In genomic region chr22:50445071-50445879, GRCh38 we compare ENCODE assay signal across 10 cellular contexts. TPM values are rescaled to one million over a fixed set of nuclear protein-coding genes. Genes with fewer than 3 reads are reported as not detected.
DNase-seq lines count a peak whose midpoint lies in the region; ATAC-seq and TF ChIP-seq lines count a peak whose summit lies in the region.
"Had no signal": no experiment of that assay in that cellular context is flagged by ENCODE, and none has a peak within 500 bp of the region (broad histone marks: within the 10 kb centered on the region; RNA-seq: fewer than 3 reads in every experiment).

No MANE protein-coding gene starts in this region.

- no peaks in the 10 kb centered on the region for H3K27me3 ChIP-seq in Karpas-422 (ENCODE audit: low read length)

- H3K9me3 ChIP-seq in Karpas-422 (ENCODE audit: low read length): no peaks in the 10 kb centered on the region

- ATAC-seq in natural killer cell: peak; percentile 61 to 71 (median 63)
- ATAC-seq in GM18870 (IDR thresholded peaks at IDR 0.05; ENCODE audit: unreplicated experiment): no peak

- peaks cover 6% of the 10 kb centered on the region; the same call in 1 of the 2 replicates for H3K36me3 ChIP-seq in Karpas-422 (ENCODE audit: insufficient read depth, low read length)

- intact Hi-C loops in CD14-positive monocyte (cut with micrococcal nuclease): no loop called here
- intact Hi-C loops in natural killer cell (cut with micrococcal nuclease): no loop called here
- intact Hi-C loops in activated T-helper 2 cell treated with anti-CD3 and anti-CD28 coated beads, Interferon-gamma antibody, Interleukin-2, Interleukin-4, amounts not matched to agents 10 μg/mL and 5 μg/mL and 100 μg/mL, durations not matched to agents 14 hours and 24 hours and 36 hours (cut with micrococcal nuclease): no loop called here

- H3K4me3 Mint-ChIP-seq in CD14-positive monocyte (no peak overlapping the region), natural killer cell (peak overlapping the region; percentile 71)
- H3K4me3 Mint-ChIP-seq in activated T-helper 2 cell treated with anti-CD3 and anti-CD28 coated beads, Interferon-gamma antibody, Interleukin-2, Interleukin-4, amounts not matched to agents 10 μg/mL and 5 μg/mL and 100 μg/mL, durations not matched to agents 14 hours and 24 hours and 36 hours (ENCODE audit: low read depth): no peak overlapping the region

- no peaks in the 10 kb centered on the region for H3K79me2 ChIP-seq in Karpas-422 (ENCODE audit: low read length)
- H3K79me2 ChIP-seq: parathyroid adenoma had no signal

- no peak overlapping the region for H2AFZ ChIP-seq in Karpas-422 (ENCODE audit: low read length)
- H2AFZ ChIP-seq: parathyroid adenoma had no signal

- H3K9ac ChIP-seq in Karpas-422 (ENCODE audit: low read length): no peak overlapping the region
- H3K9ac ChIP-seq: parathyroid adenoma had no signal

- H3K4me2 ChIP-seq in Karpas-422 (ENCODE audit: low read depth, low read length, poor library complexity, severe bottlenecking): no peak overlapping the region

- H3K27me3 Mint-ChIP-seq in CD14-positive monocyte (ENCODE audit: low read depth in 3 of 3) (peaks cover 0 to 3% (median 0%) of the 10 kb centered on the region in 3 donors), natural killer cell (ENCODE audit: low read depth in 2 of 2) (no peaks in the 10 kb centered on the region)
- H3K27me3 Mint-ChIP-seq in activated T-helper 2 cell treated with anti-CD3 and anti-CD28 coated beads, Interferon-gamma antibody, Interleukin-2, Interleukin-4, amounts not matched to agents 10 μg/mL and 5 μg/mL and 100 μg/mL, durations not matched to agents 14 hours and 24 hours and 36 hours (ENCODE audit: low read depth): no peaks in the 10 kb centered on the region

- H3K4me1 Mint-ChIP-seq in CD14-positive monocyte: peaks cover 5% of the 10 kb centered on the region
- H3K4me1 Mint-ChIP-seq in natural killer cell: peaks cover 41 to 54% of the 10 kb centered on the region in 2 donors
- H3K4me1 Mint-ChIP-seq in activated T-helper 2 cell treated with anti-CD3 and anti-CD28 coated beads, Interferon-gamma antibody, Interleukin-2, Interleukin-4, amounts not matched to agents 10 μg/mL and 5 μg/mL and 100 μg/mL, durations not matched to agents 14 hours and 24 hours and 36 hours (ENCODE audit: low read depth): no peaks in the 10 kb centered on the region

- DNase-seq in CD14-positive monocyte (ENCODE audit: low spot score) (no peak), Karpas-422 (peak; percentile 54), natural killer cell (peak; percentile 43), HK-2 (ENCODE audit: unreplicated experiment) (no peak), NCI-H2029 treated with DMSO at 0.1 percent for 48 hours (lab: John Stamatoyannopoulos, UW) (no peak)
- DNase-seq in activated T-helper 2 cell treated with anti-CD3 and anti-CD28 coated beads, Interferon-gamma antibody, Interleukin-2, Interleukin-4, amounts not matched to agents 10 μg/mL and 5 μg/mL and 100 μg/mL, durations not matched to agents 14 hours and 24 hours and 36 hours (ENCODE audit: low spot score): no peak
- DNase-seq: GF-D8 had no signal

- H3K9me3 Mint-ChIP-seq in CD14-positive monocyte (no peaks in the 10 kb centered on the region), natural killer cell (no peaks in the 10 kb centered on the region)
- H3K9me3 Mint-ChIP-seq in activated T-helper 2 cell treated with anti-CD3 and anti-CD28 coated beads, Interferon-gamma antibody, Interleukin-2, Interleukin-4, amounts not matched to agents 10 μg/mL and 5 μg/mL and 100 μg/mL, durations not matched to agents 14 hours and 24 hours and 36 hours: no peaks in the 10 kb centered on the region

- H3K27ac Mint-ChIP-seq in CD14-positive monocyte (peak overlapping the region in 4 of 7 donors; percentile 8 to 50 (median 42)), natural killer cell (peak overlapping the region; percentile 85 to 90)
- no peak overlapping the region for H3K27ac Mint-ChIP-seq in activated T-helper 2 cell treated with anti-CD3 and anti-CD28 coated beads, Interferon-gamma antibody, Interleukin-2, Interleukin-4, amounts not matched to agents 10 μg/mL and 5 μg/mL and 100 μg/mL, durations not matched to agents 14 hours and 24 hours and 36 hours

- H3K4me3 ChIP-seq in Karpas-422 (ENCODE audit: low read length): no peak overlapping the region

- TF ChIP-seq CTCF in CD14-positive monocyte (IDR thresholded peaks at IDR 0.05) (no peak), natural killer cell (IDR thresholded peaks at IDR 0.05) (no peak)

- no peaks in the 10 kb centered on the region for H3K9me2 ChIP-seq in Karpas-422 (replicated peaks; ENCODE audit: insufficient read depth, low read length)

- peaks cover 6% of the 10 kb centered on the region; the same call in 1 of the 2 replicates for H4K20me1 ChIP-seq in Karpas-422 (ENCODE audit: insufficient read depth, low read depth, low read length)

- H3K4me1 ChIP-seq in Karpas-422 (ENCODE audit: low read length): peaks cover 17% of the 10 kb centered on the region
- H3K4me1 ChIP-seq: parathyroid adenoma had no signal

- H3K27ac ChIP-seq in Karpas-422 (ENCODE audit: low read length): no peak overlapping the region; the same call in 1 of the 2 replicates
- H3K27ac ChIP-seq in angular gyrus (ENCODE audit: low read depth, low read length): peak overlapping the region; percentile 48
- H3K27ac ChIP-seq: parathyroid adenoma had no signal

- H3K36me3 Mint-ChIP-seq in CD14-positive monocyte (peaks cover 43 to 70% of the 10 kb centered on the region in 2 donors), natural killer cell (peaks cover 7% of the 10 kb centered on the region)
- H3K36me3 Mint-ChIP-seq in activated T-helper 2 cell treated with anti-CD3 and anti-CD28 coated beads, Interferon-gamma antibody, Interleukin-2, Interleukin-4, amounts not matched to agents 10 μg/mL and 5 μg/mL and 100 μg/mL, durations not matched to agents 14 hours and 24 hours and 36 hours (ENCODE audit: low read depth): peaks cover 36% of the 10 kb centered on the region

RNA-seq across cellular contexts. Expression of gene SBF1, which starts 29.6 kb away (rescaled TPM):
- polyA plus RNA-seq in CD14-positive monocyte: 1 to 10 TPM; 4.0 to 6.2 TPM
- total RNA-seq in Karpas-422 (2014; rRNA removed; shearing (Covaris generic); ENCODE audit: low replicate concordance): 33.5 and 91.5 TPM in 2 replicates
- 100 to 1,000 TPM; 235 to 284 (median 242) TPM for total RNA-seq in natural killer cell
- total RNA-seq in activated T-helper 2 cell treated with anti-CD3 and anti-CD28 coated beads, Interferon-gamma antibody, Interleukin-2, Interleukin-4, amounts not matched to agents 10 μg/mL and 5 μg/mL and 100 μg/mL, durations not matched to agents 14 hours and 24 hours and 36 hours: 102 and 106 TPM in 2 replicates

RNA-seq across cellular contexts. Expression of gene ADM2, which starts 36.1 kb away (rescaled TPM):
- polyA plus RNA-seq in CD14-positive monocyte: not detected
- 0.79 and 1.4 TPM in 2 replicates for total RNA-seq in Karpas-422 (2014; rRNA removed; shearing (Covaris generic); ENCODE audit: low replicate concordance)
- total RNA-seq in natural killer cell: 1 to 10 TPM in 2 of 3 donors, under 1 TPM in 1; 0.26 to 2.5 (median 1.5) TPM
- 2.2 and 2.9 TPM in 2 replicates for total RNA-seq in activated T-helper 2 cell treated with anti-CD3 and anti-CD28 coated beads, Interferon-gamma antibody, Interleukin-2, Interleukin-4, amounts not matched to agents 10 μg/mL and 5 μg/mL and 100 μg/mL, durations not matched to agents 14 hours and 24 hours and 36 hours

RNA-seq across cellular contexts. Expression of gene MIOX, which starts 41.4 kb away (rescaled TPM):
- not detected for polyA plus RNA-seq in CD14-positive monocyte
- 0.93 and 3.9 TPM in 2 replicates for total RNA-seq in Karpas-422 (2014; rRNA removed; shearing (Covaris generic); ENCODE audit: low replicate concordance)
- total RNA-seq in natural killer cell: under 1 TPM in 1 of 3 donors, not detected in 2; 0.23 TPM
- 0.25 TPM in 1 of 2 replicates, not detected in the other for total RNA-seq in activated T-helper 2 cell treated with anti-CD3 and anti-CD28 coated beads, Interferon-gamma antibody, Interleukin-2, Interleukin-4, amounts not matched to agents 10 μg/mL and 5 μg/mL and 100 μg/mL, durations not matched to agents 14 hours and 24 hours and 36 hours

Comparison
In these comparisons a context has a peak if more than half of its experiments do, and no peak if none do; other contexts are left out.
1. DNase-seq: peak in Karpas-422 (single experiment) and natural killer cell (single experiment); none in CD14-positive monocyte (single experiment), HK-2 (single experiment), NCI-H2029 treated with DMSO at 0.1 percent for 48 hours (single experiment) and activated T-helper 2 cell treated with anti-CD3 and anti-CD28 coated beads, Interferon-gamma antibody, Interleukin-2, Interleukin-4, amounts not matched to agents 10 μg/mL and 5 μg/mL and 100 μg/mL, durations not matched to agents 14 hours and 24 hours and 36 hours (single experiment).